ENCODE assay signal across 24 cellular contexts in the genomic region with DNA sequence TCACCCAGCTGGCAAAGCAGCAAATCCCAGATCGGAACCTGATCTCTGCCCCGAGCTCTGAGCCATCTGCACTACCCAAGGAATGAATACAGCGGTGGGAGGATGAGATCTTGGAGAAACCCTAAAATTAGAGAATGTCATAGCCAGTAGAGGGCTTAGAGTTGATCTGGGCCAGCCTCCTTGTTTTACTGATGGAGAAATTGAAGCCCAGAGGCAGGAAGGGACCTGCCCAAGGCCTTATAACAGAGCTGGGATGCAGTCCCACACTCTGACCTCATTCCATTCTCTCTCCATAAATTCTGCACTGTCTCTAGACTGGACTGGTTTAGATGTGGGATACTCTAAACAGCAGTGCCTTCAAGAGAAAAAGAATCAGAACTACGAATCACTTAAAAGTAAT. TPM values are rescaled to one million over a fixed set of nuclear protein-coding genes. Genes with fewer than 3 reads are reported as not detected.
A peak's percentile ranks its signal among the peaks of the same experiment; 100 is the strongest.
DNase-seq lines count a peak whose midpoint lies in the region; ATAC-seq and TF ChIP-seq lines count a peak whose summit lies in the region.
"Had no signal": no experiment of that assay in that cellular context is flagged by ENCODE, and none has a peak within 500 bp of the region (broad histone marks: within the 10 kb centered on the region; RNA-seq: fewer than 3 reads in every experiment).

No MANE protein-coding gene starts in this region.

- H3K4me1 ChIP-seq in naive thymus-derived CD4-positive, alpha-beta T cell (ENCODE audit: control insufficient read depth in 2 of 2, insufficient read depth in 2 of 2, low read length in 2 of 2) = peaks cover 0 to 5% of the 10 kb centered on the region in 2 donors
- H3K4me1 ChIP-seq: gastrocnemius medialis had no signal

- H3K27me3 ChIP-seq in naive thymus-derived CD4-positive, alpha-beta T cell (ENCODE audit: control insufficient read depth in 2 of 2, insufficient read depth in 2 of 2, low read length in 2 of 2) = no peaks in the 10 kb centered on the region
- H3K27me3 ChIP-seq: gastrocnemius medialis had no signal

- H3K4me3 ChIP-seq in epithelial cell of esophagus (ENCODE audit: low read length) = no peak overlapping the region
- H3K4me3 ChIP-seq in naive thymus-derived CD4-positive, alpha-beta T cell (ENCODE audit: low read length) = no peak overlapping the region
- H3K4me3 ChIP-seq: gastrocnemius medialis had no signal

- H3K9me3 ChIP-seq in naive thymus-derived CD4-positive, alpha-beta T cell (ENCODE audit: control insufficient read depth in 2 of 3, low read length in 3 of 3) = no peaks in the 10 kb centered on the region
- H3K9me3 ChIP-seq: gastrocnemius medialis had no signal

- H3K27ac ChIP-seq in naive thymus-derived CD4-positive, alpha-beta T cell (ENCODE audit: low read depth, low read length) = no peak overlapping the region
- H3K27ac ChIP-seq: C4-2B, gastrocnemius medialis had no signal

- H3K27ac Mint-ChIP-seq in neural crest cell (ENCODE audit: unreplicated experiment) = no peak overlapping the region
- H3K27ac Mint-ChIP-seq in stimulated activated naive CD8-positive, alpha-beta T cell treated with anti-CD3 and anti-CD28 coated beads, Interleukin-15, amount 100 ng/mL, for 72 hours = peak overlapping the region in 1 of 2 donors; percentile 48
- peak overlapping the region in 1 of 9 donors; percentile 49 for H3K27ac Mint-ChIP-seq in naive thymus-derived CD4-positive, alpha-beta T cell
- H3K27ac Mint-ChIP-seq: activated CD4-positive, alpha-beta memory T cell treated with anti-CD3 and anti-CD28 coated beads, Interleukin-2, amount 10 ng/mL, durations not matched to agents 7 days and 5 days; activated naive CD4-positive, alpha-beta T cell treated with anti-CD3 and anti-CD28 coated beads for 36 hours had no signal

- no peaks in the 10 kb centered on the region for H3K27me3 Mint-ChIP-seq in neural crest cell (ENCODE audit: low read depth)
- H3K27me3 Mint-ChIP-seq in stimulated activated naive CD8-positive, alpha-beta T cell treated with anti-CD3 and anti-CD28 coated beads, Interleukin-15, amount 100 ng/mL, for 72 hours = no peaks in the 10 kb centered on the region
- H3K27me3 Mint-ChIP-seq in naive thymus-derived CD4-positive, alpha-beta T cell = no peaks in the 10 kb centered on the region
- H3K27me3 Mint-ChIP-seq: activated CD4-positive, alpha-beta memory T cell treated with anti-CD3 and anti-CD28 coated beads, Interleukin-2, amount 10 ng/mL, durations not matched to agents 7 days and 5 days had no signal

- no peak for ATAC-seq in stimulated activated naive CD8-positive, alpha-beta T cell treated with anti-CD3 and anti-CD28 coated beads, Interleukin-15, amount 100 ng/mL, for 72 hours
- ATAC-seq in HG03439 (IDR thresholded peaks at IDR 0.05; ENCODE audit: unreplicated experiment) = no peak
- ATAC-seq in naive thymus-derived CD4-positive, alpha-beta T cell = no peak
- ATAC-seq: gastrocnemius medialis, left lobe of liver had no signal

- intact Hi-C loops in naive thymus-derived CD4-positive, alpha-beta T cell (cut with micrococcal nuclease) = no loop called here

- peaks cover 4% of the 10 kb centered on the region for H3K4me1 Mint-ChIP-seq in neural crest cell
- H3K4me1 Mint-ChIP-seq in stimulated activated naive CD8-positive, alpha-beta T cell treated with anti-CD3 and anti-CD28 coated beads, Interleukin-15, amount 100 ng/mL, for 72 hours = peaks cover 20% of the 10 kb centered on the region
- H3K4me1 Mint-ChIP-seq in naive thymus-derived CD4-positive, alpha-beta T cell = peaks cover 2 to 18% (median 10%) of the 10 kb centered on the region in 7 donors

- H3K36me3 Mint-ChIP-seq in neural crest cell (ENCODE audit: low read depth) = peaks cover under 1% of the 10 kb centered on the region
- H3K36me3 Mint-ChIP-seq in naive thymus-derived CD4-positive, alpha-beta T cell = peaks cover 0 to 10% (median 4%) of the 10 kb centered on the region in 5 donors

- peak; percentile 14 for DNase-seq in EH (ENCODE audit: low read depth)
- peak; percentile 40 for DNase-seq in NCI-H524 treated with DMSO at 0.1 percent for 48 hours (lab: John Stamatoyannopoulos, UW)
- peak; percentile 89 for DNase-seq in epithelial cell of esophagus (ENCODE audit: low read depth)
- no peak for DNase-seq in neural crest cell (ENCODE audit: low read depth, low spot score)
- DNase-seq in stimulated activated naive CD8-positive, alpha-beta T cell treated with anti-CD3 and anti-CD28 coated beads, Interleukin-15, amount 100 ng/mL, for 72 hours = no peak
- no peak for DNase-seq in germinal center (ENCODE audit: low spot score)
- no peak for DNase-seq in naive thymus-derived CD4-positive, alpha-beta T cell
- DNase-seq: ACHN; activated CD4-positive, alpha-beta memory T cell treated with anti-CD3 and anti-CD28 coated beads, Interleukin-2, amount 10 ng/mL, durations not matched to agents 7 days and 5 days; activated CD4-positive, CD25-positive, alpha-beta regulatory T cell; activated naive CD4-positive, alpha-beta T cell treated with anti-CD3 and anti-CD28 coated beads for 36 hours; gastrocnemius medialis; Kasumi-1; NCI-H1092; NCI-H2081 treated with DMSO at 0.1 percent for 48 hours; NCI-H510A treated with DMSO at 0.1 percent for 48 hours; SHP77 treated with DMSO at 0.1 percent for 48 hours; stimulated activated CD4-positive, alpha-beta T cell treated with anti-CD3 and anti-CD28 coated beads, Interleukin-12 subunit alpha, Interleukin-12 subunit beta, amount 100 ng/mL, for 4 hours; stimulated activated CD8-positive, alpha-beta memory T cell treated with anti-CD3 and anti-CD28 coated beads, Interleukin-4, amount 100 ng/mL, for 48 hours had no signal

- TF ChIP-seq CTCF in epithelial cell of esophagus (IDR thresholded peaks at IDR 0.05; ENCODE audit: insufficient read depth, low read depth, low read length, missing control alignments) = no peak
- TF ChIP-seq CTCF in neural crest cell (conservative IDR thresholded peaks at IDR 0.05) = no peak

- peaks cover 0 to 49% (median 15%) of the 10 kb centered on the region in 3 experiments for H3K36me3 ChIP-seq in naive thymus-derived CD4-positive, alpha-beta T cell (ENCODE audit: control insufficient read depth in 2 of 3, insufficient read depth in 3 of 3, low read length in 3 of 3)

- POLR2A ChIA-PET in naive thymus-derived CD4-positive, alpha-beta T cell (lab: Charles Lee) = interaction anchor here (1.7 kb wide), 1 partner anchor 19 kb away, joined by 3 read pairs; no protein-coding TSS in a partner anchor

- H3K9me3 Mint-ChIP-seq in neural crest cell = no peaks in the 10 kb centered on the region
- H3K9me3 Mint-ChIP-seq in stimulated activated naive CD8-positive, alpha-beta T cell treated with anti-CD3 and anti-CD28 coated beads, Interleukin-15, amount 100 ng/mL, for 72 hours = no peaks in the 10 kb centered on the region
- no peaks in the 10 kb centered on the region for H3K9me3 Mint-ChIP-seq in naive thymus-derived CD4-positive, alpha-beta T cell
- H3K9me3 Mint-ChIP-seq: activated CD4-positive, alpha-beta memory T cell treated with anti-CD3 and anti-CD28 coated beads, Interleukin-2, amount 10 ng/mL, durations not matched to agents 7 days and 5 days; activated naive CD4-positive, alpha-beta T cell treated with anti-CD3 and anti-CD28 coated beads for 36 hours had no signal

- peak overlapping the region; percentile 6 for H3K4me3 Mint-ChIP-seq in neural crest cell
- H3K4me3 Mint-ChIP-seq in stimulated activated naive CD8-positive, alpha-beta T cell treated with anti-CD3 and anti-CD28 coated beads, Interleukin-15, amount 100 ng/mL, for 72 hours = no peak overlapping the region
- H3K4me3 Mint-ChIP-seq in naive thymus-derived CD4-positive, alpha-beta T cell = no peak overlapping the region
- H3K4me3 Mint-ChIP-seq: activated CD4-positive, alpha-beta memory T cell treated with anti-CD3 and anti-CD28 coated beads, Interleukin-2, amount 10 ng/mL, durations not matched to agents 7 days and 5 days; activated naive CD4-positive, alpha-beta T cell treated with anti-CD3 and anti-CD28 coated beads for 36 hours had no signal

- CTCF ChIA-PET in naive thymus-derived CD4-positive, alpha-beta T cell (lab: Charles Lee) = interaction anchor here (0.7 to 1.8 kb wide), 4 partner anchors 18 to 1233 kb away, joined by 3 to 5 read pairs (median 4); no protein-coding TSS in a partner anchor

RNA-seq across cellular contexts. Expression of a gene that starts 4.8 kb away (rescaled TPM):
- total RNA-seq in neural crest cell = 0.30 TPM in 1 of 2 replicates, not detected in the other
- total RNA-seq in naive thymus-derived CD4-positive, alpha-beta T cell = 1 to 10 TPM in 4 of 5 experiments, under 1 TPM in 1; 0.74 to 1.9 (median 1.4) TPM
- not detected for polyA plus RNA-seq in naive thymus-derived CD4-positive, alpha-beta T cell

RNA-seq across cellular contexts. Expression of a gene that starts 31.7 kb away (rescaled TPM):
- total RNA-seq in neural crest cell = 41.7 and 44.3 TPM in 2 replicates
- total RNA-seq in naive thymus-derived CD4-positive, alpha-beta T cell = 10 to 100 TPM; 36.4 to 72.4 (median 39.7) TPM
- 10 to 100 TPM in 1 of 2 donors, 1 to 10 TPM in 1; 3.1 to 11.0 TPM for polyA plus RNA-seq in naive thymus-derived CD4-positive, alpha-beta T cell

RNA-seq across cellular contexts. Expression of a gene that starts 31.9 kb away (rescaled TPM):
- 28.5 and 31.7 TPM in 2 replicates for total RNA-seq in neural crest cell
- 10 to 100 TPM; 22.1 to 50.6 (median 34.8) TPM for total RNA-seq in naive thymus-derived CD4-positive, alpha-beta T cell
- 10 to 100 TPM in 1 of 2 donors, 1 to 10 TPM in 1; 9.1 to 20.4 TPM for polyA plus RNA-seq in naive thymus-derived CD4-positive, alpha-beta T cell

RNA-seq across cellular contexts. Expression of a gene that starts 42.1 kb away (rescaled TPM):
- total RNA-seq in neural crest cell = 17.2 and 21.3 TPM in 2 replicates
- total RNA-seq in naive thymus-derived CD4-positive, alpha-beta T cell = 10 to 100 TPM; 17.0 to 38.4 (median 22.6) TPM
- 10 to 100 TPM; 12.5 to 21.3 TPM for polyA plus RNA-seq in naive thymus-derived CD4-positive, alpha-beta T cell

RNA-seq across cellular contexts. Expression of a gene that starts 55.6 kb away (rescaled TPM):
- total RNA-seq in neural crest cell = not detected in 2 replicates
- total RNA-seq in naive thymus-derived CD4-positive, alpha-beta T cell = not detected
- not detected for polyA plus RNA-seq in naive thymus-derived CD4-positive, alpha-beta T cell
- total RNA-seq: activated CD4-positive, alpha-beta memory T cell treated with anti-CD3 and anti-CD28 coated beads, Interleukin-2, amount 10 ng/mL, durations not matched to agents 7 days and 5 days; activated naive CD4-positive, alpha-beta T cell treated with anti-CD3 and anti-CD28 coated beads for 36 hours; HT1080; T-helper 2 cell treated with Interferon-gamma antibody and Interleukin-4, amounts not matched to agents 100 ng/mL and 5 ng/mL, for 36 hours had no signal

Comparison
In these comparisons a context has a peak if more than half of its experiments do, and no peak if none do; other contexts are left out.
1. DNase-seq: peak in EH (single experiment), NCI-H524 treated with DMSO at 0.1 percent for 48 hours (single experiment) and epithelial cell of esophagus (single experiment); none in neural crest cell (single experiment), stimulated activated naive CD8-positive, alpha-beta T cell treated with anti-CD3 and anti-CD28 coated beads, Interleukin-15, amount 100 ng/mL, for 72 hours (0 of 2), germinal center (single experiment) and naive thymus-derived CD4-positive, alpha-beta T cell (0 of 9).